ENCODE assay signal across 24 cellular contexts in genomic region chr16:24723663-24724062, GRCh38. TPM values are rescaled to one million over a fixed set of nuclear protein-coding genes. Genes with fewer than 3 reads are reported as not detected.
DNase-seq lines count a peak whose midpoint lies in the region; ATAC-seq, FAIRE-seq and TF ChIP-seq lines count a peak whose summit lies in the region.
"Had no signal": no experiment of that assay in that cellular context is flagged by ENCODE, and none has a peak within 500 bp of the region (broad histone marks: within the 10 kb centered on the region; RNA-seq: fewer than 3 reads in every experiment).

No MANE protein-coding gene starts in this region.

- no peak for TF ChIP-seq POLR2A in GM12892 (IDR thresholded peaks at IDR 0.05; ENCODE audit: low read depth, low read length)

- CTCF ChIA-PET in activated CD8-positive, alpha-beta T cell treated with anti-CD3 and anti-CD28 coated beads for 36 hours (lab: Charles Lee), result no interaction called here
- CTCF ChIA-PET in activated CD8-positive, alpha-beta T cell treated with anti-CD3 and anti-CD28 coated beads, Interleukin-2, amount 10 ng/mL, durations not matched to agents 7 days and 5 days (lab: Charles Lee), result no interaction called here

- no peak overlapping the region for H3K4me3 ChIP-seq in bronchial epithelial cell (ENCODE audit: low read depth, low read length)
- no peak overlapping the region for H3K4me3 ChIP-seq in skeletal muscle satellite cell (ENCODE audit: low read length)
- H3K4me3 ChIP-seq in ascending aorta, result no peak overlapping the region
- H3K4me3 ChIP-seq: A549, esophagus muscularis mucosa, smooth muscle cell had no signal

- ATAC-seq in activated CD8-positive, alpha-beta T cell treated with anti-CD3 and anti-CD28 coated beads for 36 hours, result peak; percentile 42
- ATAC-seq in activated CD8-positive, alpha-beta T cell treated with anti-CD3 and anti-CD28 coated beads, Interleukin-2, amount 10 ng/mL, durations not matched to agents 7 days and 5 days, result no peak
- ATAC-seq: Panc1 had no signal

- H3K9ac ChIP-seq in skeletal muscle satellite cell (ENCODE audit: low read depth, low read length), result no peak overlapping the region

- H3K27me3 ChIP-seq in bronchial epithelial cell (ENCODE audit: control insufficient read depth, insufficient read depth, low read length), result no peaks in the 10 kb centered on the region
- H3K27me3 ChIP-seq in skeletal muscle satellite cell (ENCODE audit: control insufficient read depth, insufficient read depth, low read length), result no peaks in the 10 kb centered on the region
- no peaks in the 10 kb centered on the region for H3K27me3 ChIP-seq in ascending aorta
- H3K27me3 ChIP-seq: esophagus muscularis mucosa had no signal

- no peak overlapping the region for H3K27ac Mint-ChIP-seq in activated CD8-positive, alpha-beta T cell treated with anti-CD3 and anti-CD28 coated beads for 36 hours
- H3K27ac Mint-ChIP-seq in activated CD8-positive, alpha-beta T cell treated with anti-CD3 and anti-CD28 coated beads, Interleukin-2, amount 10 ng/mL, durations not matched to agents 7 days and 5 days, result no peak overlapping the region
- H3K27ac Mint-ChIP-seq: activated CD4-positive, alpha-beta memory T cell treated with anti-CD3 and anti-CD28 coated beads, Interleukin-2, amount 10 ng/mL, durations not matched to agents 7 days and 5 days; T-helper 2 cell treated with Interferon-gamma antibody and Interleukin-4, amounts not matched to agents 5 μg/mL and 100 μg/mL, for 36 hours had no signal

- no peaks in the 10 kb centered on the region for H3K36me3 Mint-ChIP-seq in activated CD8-positive, alpha-beta T cell treated with anti-CD3 and anti-CD28 coated beads for 36 hours (ENCODE audit: low read depth)
- H3K36me3 Mint-ChIP-seq in activated CD8-positive, alpha-beta T cell treated with anti-CD3 and anti-CD28 coated beads, Interleukin-2, amount 10 ng/mL, durations not matched to agents 7 days and 5 days (ENCODE audit: low read depth), result no peaks in the 10 kb centered on the region

- H3K4me3 Mint-ChIP-seq in activated CD8-positive, alpha-beta T cell treated with anti-CD3 and anti-CD28 coated beads for 36 hours, result no peak overlapping the region
- H3K4me3 Mint-ChIP-seq in activated CD8-positive, alpha-beta T cell treated with anti-CD3 and anti-CD28 coated beads, Interleukin-2, amount 10 ng/mL, durations not matched to agents 7 days and 5 days, result no peak overlapping the region
- H3K4me3 Mint-ChIP-seq: activated CD4-positive, alpha-beta memory T cell treated with anti-CD3 and anti-CD28 coated beads, Interleukin-2, amount 10 ng/mL, durations not matched to agents 7 days and 5 days; T-helper 2 cell treated with Interferon-gamma antibody and Interleukin-4, amounts not matched to agents 5 μg/mL and 100 μg/mL, for 36 hours had no signal

- DNase-seq in activated CD8-positive, alpha-beta T cell treated with anti-CD3 and anti-CD28 coated beads for 36 hours, result no peak
- no peak for DNase-seq in activated CD8-positive, alpha-beta T cell treated with anti-CD3 and anti-CD28 coated beads, Interleukin-2, amount 10 ng/mL, durations not matched to agents 7 days and 5 days
- DNase-seq in HT1080 (ENCODE audit: low read depth) (peak; percentile 32), bronchial epithelial cell (ENCODE audit: low read depth) (peak; percentile 83), ascending aorta (ENCODE audit: low spot score in 2 of 2) (no peak), GM12892 (ENCODE audit: insufficient read length) (no peak), inferior parietal cortex (ENCODE audit: extremely low spot score) (no peak)
- DNase-seq: activated CD4-positive, alpha-beta memory T cell treated with anti-CD3 and anti-CD28 coated beads, Interleukin-2, amount 10 ng/mL, durations not matched to agents 7 days and 5 days; activated naive CD4-positive, alpha-beta T cell; aorta; DMS79; effector memory CD4-positive, alpha-beta T cell; NCI-H1048; NCI-H1930; NCI-H226; stimulated activated naive CD4-positive, alpha-beta T cell had no signal

- intact Hi-C loops in activated CD8-positive, alpha-beta T cell treated with anti-CD3 and anti-CD28 coated beads for 36 hours (cut with micrococcal nuclease), result no loop called here
- intact Hi-C loops in ascending aorta (cut with DNase I), result no loop called here

- TF ChIP-seq CTCF in activated CD8-positive, alpha-beta T cell treated with anti-CD3 and anti-CD28 coated beads for 36 hours (IDR thresholded peaks at IDR 0.05), result no peak
- TF ChIP-seq CTCF in bronchial epithelial cell (IDR thresholded peaks at IDR 0.05; ENCODE audit: insufficient read depth, low read length, severe bottlenecking) (no peak), ascending aorta (IDR thresholded peaks at IDR 0.05) (no peak)

- peaks cover 14% of the 10 kb centered on the region for H3K4me1 ChIP-seq in skeletal muscle satellite cell (ENCODE audit: control insufficient read depth, insufficient read depth, low read length)
- H3K4me1 ChIP-seq in ascending aorta, result peaks cover 5 to 34% of the 10 kb centered on the region in 2 donors

- no peaks in the 10 kb centered on the region for H3K9me3 ChIP-seq in skeletal muscle satellite cell (replicated peaks; ENCODE audit: low read length)
- no peaks in the 10 kb centered on the region for H3K9me3 ChIP-seq in ascending aorta
- H3K9me3 ChIP-seq: A549, esophagus muscularis mucosa, neutrophil had no signal

- H3K4me1 Mint-ChIP-seq in activated CD8-positive, alpha-beta T cell treated with anti-CD3 and anti-CD28 coated beads for 36 hours (ENCODE audit: low read depth), result peaks cover 16% of the 10 kb centered on the region
- H3K4me1 Mint-ChIP-seq in activated CD8-positive, alpha-beta T cell treated with anti-CD3 and anti-CD28 coated beads, Interleukin-2, amount 10 ng/mL, durations not matched to agents 7 days and 5 days (ENCODE audit: low read depth), result peaks cover 9% of the 10 kb centered on the region

- H3K9me3 Mint-ChIP-seq in activated CD8-positive, alpha-beta T cell treated with anti-CD3 and anti-CD28 coated beads for 36 hours, result no peaks in the 10 kb centered on the region
- no peaks in the 10 kb centered on the region for H3K9me3 Mint-ChIP-seq in activated CD8-positive, alpha-beta T cell treated with anti-CD3 and anti-CD28 coated beads, Interleukin-2, amount 10 ng/mL, durations not matched to agents 7 days and 5 days (ENCODE audit: insufficient read depth)
- H3K9me3 Mint-ChIP-seq: activated CD4-positive, alpha-beta memory T cell treated with anti-CD3 and anti-CD28 coated beads, Interleukin-2, amount 10 ng/mL, durations not matched to agents 7 days and 5 days; T-helper 2 cell treated with Interferon-gamma antibody and Interleukin-4, amounts not matched to agents 5 μg/mL and 100 μg/mL, for 36 hours had no signal

- no peak overlapping the region for H3K27ac ChIP-seq in ascending aorta
- H3K27ac ChIP-seq: esophagus muscularis mucosa, neutrophil had no signal

- POLR2A ChIA-PET in activated CD8-positive, alpha-beta T cell treated with anti-CD3 and anti-CD28 coated beads for 36 hours (lab: Charles Lee), result no interaction called here
- POLR2A ChIA-PET in activated CD8-positive, alpha-beta T cell treated with anti-CD3 and anti-CD28 coated beads, Interleukin-2, amount 10 ng/mL, durations not matched to agents 7 days and 5 days (lab: Charles Lee), result no interaction called here

- H3K27me3 Mint-ChIP-seq in activated CD8-positive, alpha-beta T cell treated with anti-CD3 and anti-CD28 coated beads for 36 hours, result no peaks in the 10 kb centered on the region
- H3K27me3 Mint-ChIP-seq in activated CD8-positive, alpha-beta T cell treated with anti-CD3 and anti-CD28 coated beads, Interleukin-2, amount 10 ng/mL, durations not matched to agents 7 days and 5 days (ENCODE audit: low read depth), result peaks cover 2% of the 10 kb centered on the region
- H3K27me3 Mint-ChIP-seq: activated CD4-positive, alpha-beta memory T cell treated with anti-CD3 and anti-CD28 coated beads, Interleukin-2, amount 10 ng/mL, durations not matched to agents 7 days and 5 days had no signal

- peak overlapping the region; percentile 47 for H3K4me2 ChIP-seq in skeletal muscle satellite cell (ENCODE audit: low read length)
- H3K4me2 ChIP-seq: A549, smooth muscle cell had no signal

- H3K36me3 ChIP-seq in bronchial epithelial cell (ENCODE audit: control insufficient read depth, insufficient read depth, low read length) (no peaks in the 10 kb centered on the region), skeletal muscle satellite cell (ENCODE audit: insufficient read depth, low read length) (no peaks in the 10 kb centered on the region), ascending aorta (no peaks in the 10 kb centered on the region)
- H3K36me3 ChIP-seq: esophagus muscularis mucosa, neutrophil had no signal

- FAIRE-seq in bronchial epithelial cell (lab: Jason Lieb, UNC) (no peak), GM12892 (lab: Jason Lieb, UNC) (no peak)
- FAIRE-seq: A549, HTR-8/SVneo had no signal

RNA-seq across cellular contexts. Expression of gene TNRC6A, which starts 5.8 kb away (rescaled TPM):
- total RNA-seq in activated CD8-positive, alpha-beta T cell treated with anti-CD3 and anti-CD28 coated beads for 36 hours, result 10 to 100 TPM; 27.7 to 28.9 TPM
- 10 to 100 TPM; 28.8 to 28.9 TPM for total RNA-seq in activated CD8-positive, alpha-beta T cell treated with anti-CD3 and anti-CD28 coated beads, Interleukin-2, amount 10 ng/mL, durations not matched to agents 7 days and 5 days
- total RNA-seq in HT1080 (2014; rRNA removed; shearing (Covaris generic)), result 21.9 and 29.9 TPM in 2 replicates
- polyA plus RNA-seq in HT1080 (2015; cell fraction: cytosol; rRNA removed), result 23.6 and 30.6 TPM in 2 replicates
- polyA plus RNA-seq in HT1080 (2015; cell fraction: nucleus; rRNA removed), result 77.4 and 83.4 TPM in 2 replicates
- 14.2 and 17.8 TPM in 2 replicates for total RNA-seq in bronchial epithelial cell
- 23.6 and 28.2 TPM in 2 replicates for total RNA-seq in skeletal muscle satellite cell (2012; rRNA removed)
- 36.7 TPM for total RNA-seq in ascending aorta
- 12.4 TPM for polyA plus RNA-seq in GM12892 (2012; ENCODE audit: missing spikeins)

Comparison
In these comparisons a context has a peak if more than half of its experiments do, and no peak if none do; other contexts are left out.
1. DNase-seq: peak in HT1080 (single experiment) and bronchial epithelial cell (single experiment); none in activated CD8-positive, alpha-beta T cell treated with anti-CD3 and anti-CD28 coated beads for 36 hours (single experiment), activated CD8-positive, alpha-beta T cell treated with anti-CD3 and anti-CD28 coated beads, Interleukin-2, amount 10 ng/mL, durations not matched to agents 7 days and 5 days (single experiment), ascending aorta (0 of 2), GM12892 (single experiment) and inferior parietal cortex (single experiment).